12 cellular contexts compared by ENCODE assay signal in genomic region chr14:36222337-36222736, GRCh38. TPM values are rescaled to one million over a fixed set of nuclear protein-coding genes. Genes with fewer than 3 reads are reported as not detected.
"Had no signal": no experiment of that assay in that cellular context is flagged by ENCODE, and none has a peak within 500 bp of the region (broad histone marks: within the 10 kb centered on the region; RNA-seq: fewer than 3 reads in every experiment).

No MANE protein-coding gene starts in this region.

- H3K4me3 ChIP-seq: GM23248, GM23338, HAP-1 had no signal

- ATAC-seq: HCT116 had no signal

- H2AFZ ChIP-seq: GM23248 had no signal

- H3K27ac ChIP-seq: GM23248 had no signal

- H3K9me3 ChIP-seq: HAP-1 had no signal

- H3K36me3 ChIP-seq: HAP-1 had no signal

- H3K9ac ChIP-seq: GM23248 had no signal

- FAIRE-seq: H1, H54 had no signal

- DNase-seq: GOT3, H7, H9, HCEC 1CT, HFFc6 had no signal

RNA-seq across cellular contexts. Expression of gene PTCSC3, which starts 45.8 kb away (rescaled TPM):
- total RNA-seq: GM23248, GM23338, H1, H4, H7, H9, HFFc6 had no signal
- polyA plus RNA-seq: GM23248, GM23338, H1 had no signal
